ENCODE assay signal across 15 cellular contexts in the genomic region with DNA sequence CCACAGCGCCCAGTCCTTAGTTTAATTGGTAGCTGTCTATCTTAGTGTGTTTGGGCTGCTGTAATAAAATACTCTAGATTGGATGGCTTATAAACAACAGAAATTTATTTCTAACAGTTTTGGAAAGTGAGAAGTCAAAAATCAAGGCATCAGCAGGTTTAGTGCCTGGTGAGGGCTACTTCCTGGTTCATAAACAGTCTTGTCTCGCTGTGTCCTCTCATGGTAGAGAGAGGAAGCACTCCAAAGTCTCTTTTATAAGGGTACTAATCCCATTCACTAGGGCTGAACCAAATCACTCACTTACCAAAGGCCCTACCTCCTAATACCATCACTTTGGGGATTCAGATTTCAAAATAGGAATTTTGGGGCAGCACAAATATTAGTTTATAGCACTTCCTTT.
DNase-seq lines count a peak whose midpoint lies in the region; ATAC-seq and TF ChIP-seq lines count a peak whose summit lies in the region.
"Had no signal": no experiment of that assay in that cellular context is flagged by ENCODE, and none has a peak within 500 bp of the region (broad histone marks: within the 10 kb centered on the region; RNA-seq: fewer than 3 reads in every experiment).

No MANE protein-coding gene starts in this region.

- H2AFZ ChIP-seq in Loucy (ENCODE audit: low read length) (peak overlapping the region; percentile 81), PC-9 (peak overlapping the region; percentile 14; the same call in 1 of the 2 replicates)

- H3K4me3 ChIP-seq in A673 (ENCODE audit: low read depth, low read length, poor library complexity, severe bottlenecking) (no peak overlapping the region), GM12864 (ENCODE audit: low read depth, low read length) (no peak overlapping the region), Loucy (ENCODE audit: low read length, poor library complexity, severe bottlenecking) (no peak overlapping the region), PC-9 (no peak overlapping the region), prostate gland (no peak overlapping the region)
- H3K4me3 ChIP-seq: A549, GM12878 had no signal

- intact Hi-C loops in A673 (cut with micrococcal nuclease; ENCODE audit: unreplicated experiment): no loop called here
- intact Hi-C loops in PC-9 (cut with micrococcal nuclease; ENCODE audit: unreplicated experiment): no loop called here
- intact Hi-C loops in prostate gland (cut with DNase I): no loop called here

- 71% methylated on average over 2 of the region's 2 CpGs for WGBS in prostate gland

- H3K27ac ChIP-seq in A673 (ENCODE audit: low read depth, low read length, poor library complexity, severe bottlenecking): no peak overlapping the region
- no peak overlapping the region for H3K27ac ChIP-seq in PC-9
- no peak overlapping the region for H3K27ac ChIP-seq in prostate gland
- H3K27ac ChIP-seq: A549 had no signal

- ATAC-seq in GM18520 (IDR thresholded peaks at IDR 0.05; ENCODE audit: unreplicated experiment): no peak
- ATAC-seq: A549, GM12878 had no signal

- no peaks in the 10 kb centered on the region for H3K27me3 ChIP-seq in A673 (replicated peaks; ENCODE audit: insufficient read depth, low read depth, low read length, poor library complexity)
- no peaks in the 10 kb centered on the region for H3K27me3 ChIP-seq in Loucy (ENCODE audit: insufficient read depth, low read length, poor library complexity, severe bottlenecking)
- H3K27me3 ChIP-seq in PC-9 (ENCODE audit: insufficient read depth, low read depth): no peaks in the 10 kb centered on the region
- H3K27me3 ChIP-seq in prostate gland (replicated peaks; ENCODE audit: insufficient read depth): no peaks in the 10 kb centered on the region

- H3K9ac ChIP-seq in Loucy (ENCODE audit: low read depth, low read length, poor library complexity, severe bottlenecking): no peak overlapping the region

- CTCF ChIA-PET in A673 (lab: Charles Lee) (interaction anchor here (0.6 kb wide), 1 partner anchor 10 kb away, joined by 3 read pairs; no protein-coding TSS in a partner anchor), PC-9 (lab: Charles Lee) (no interaction called here)

- BruUV-seq in A673 (replicated peaks; lab: Mats Ljungman, UMichigan): no TSS peak
- no TSS peak for BruUV-seq in PC-9 (replicated peaks; lab: Mats Ljungman, UMichigan)

- POLR2A ChIA-PET in A673 (lab: Charles Lee; ENCODE audit: low non-redundant PET) (no interaction called here), PC-9 (lab: Charles Lee; ENCODE audit: unreplicated experiment) (no interaction called here)

- H3F3A ChIP-seq in Loucy (ENCODE audit: low read depth) (no peaks in the 10 kb centered on the region), PC-9 (ENCODE audit: insufficient read depth, low read depth) (no peaks in the 10 kb centered on the region)

- H3K4me1 ChIP-seq in A673 (ENCODE audit: insufficient read depth, low read length, poor library complexity, severe bottlenecking): peaks cover 11% of the 10 kb centered on the region
- H3K4me1 ChIP-seq in Loucy (ENCODE audit: insufficient read depth, low read length, poor library complexity, severe bottlenecking): no peaks in the 10 kb centered on the region
- no peaks in the 10 kb centered on the region for H3K4me1 ChIP-seq in PC-9 (replicated peaks; ENCODE audit: insufficient read depth)
- no peaks in the 10 kb centered on the region for H3K4me1 ChIP-seq in prostate gland (replicated peaks)
- H3K4me1 ChIP-seq: A549 had no signal

- DNase-seq in A673 (ENCODE audit: low spot score): peak; percentile 20
- DNase-seq in GM12864 (ENCODE audit: low read depth): no peak
- DNase-seq in PC-9: no peak
- no peak for DNase-seq in activated T-cell treated with anti-CD3 and anti-CD28 coated beads, Interleukin-2, amount 50 U/mL, for 48 hours
- DNase-seq in prostate gland (ENCODE audit: low spot score): no peak
- DNase-seq: Caco-2; CD8-positive, alpha-beta memory T cell; HCEC 1CT; HFFc6; IMR-90; KBM-7 had no signal

- no peaks in the 10 kb centered on the region for H3K36me3 ChIP-seq in A673 (ENCODE audit: insufficient read depth, low read length, poor library complexity, severe bottlenecking)
- no peaks in the 10 kb centered on the region for H3K36me3 ChIP-seq in Loucy (ENCODE audit: insufficient read depth, low read length)
- no peaks in the 10 kb centered on the region for H3K36me3 ChIP-seq in PC-9 (ENCODE audit: low read depth)
- H3K36me3 ChIP-seq in prostate gland: no peaks in the 10 kb centered on the region

- H3K9me3 ChIP-seq in A673 (ENCODE audit: low read depth, low read length, poor library complexity, severe bottlenecking) (no peaks in the 10 kb centered on the region), Loucy (ENCODE audit: insufficient read depth, low read depth, low read length) (no peaks in the 10 kb centered on the region), PC-9 (ENCODE audit: insufficient read depth, low read depth) (no peaks in the 10 kb centered on the region), prostate gland (no peaks in the 10 kb centered on the region)
- H3K9me3 ChIP-seq: A549, Caco-2 had no signal

- H4K20me1 ChIP-seq in Loucy (ENCODE audit: insufficient read depth, low read length, poor library complexity, severe bottlenecking) (no peaks in the 10 kb centered on the region), PC-9 (ENCODE audit: insufficient read depth) (no peaks in the 10 kb centered on the region)

- H3K9me2 ChIP-seq in Loucy (replicated peaks; ENCODE audit: low read depth, low read length) (no peaks in the 10 kb centered on the region), PC-9 (ENCODE audit: insufficient read depth) (no peaks in the 10 kb centered on the region)

- H3K4me2 ChIP-seq in Loucy (ENCODE audit: low read depth, low read length, poor library complexity, severe bottlenecking) (no peak overlapping the region), PC-9 (no peak overlapping the region)
- H3K4me2 ChIP-seq: A549 had no signal

- no peak for TF ChIP-seq CTCF in A673 (conservative IDR thresholded peaks at IDR 0.05; ENCODE audit: low read depth, low read length)
- TF ChIP-seq CTCF in GM12864 (IDR thresholded peaks at IDR 0.05; ENCODE audit: low read depth, low read length, missing control alignments): peak; percentile 14
- no peak; the same call in 1 of the 2 replicates for TF ChIP-seq CTCF in Loucy (conservative IDR thresholded peaks at IDR 0.05; ENCODE audit: low read length)
- TF ChIP-seq CTCF in PC-9 (conservative IDR thresholded peaks at IDR 0.05): no peak
- no peak for TF ChIP-seq CTCF in prostate gland (IDR thresholded peaks at IDR 0.05)

- TF ChIP-seq POLR2A in prostate gland (IDR thresholded peaks at IDR 0.05): no peak

- H3K79me2 ChIP-seq in Loucy (ENCODE audit: insufficient read depth, low read length) (no peaks in the 10 kb centered on the region), PC-9 (ENCODE audit: low read depth) (no peaks in the 10 kb centered on the region)
